In genomic region chr7:68492359-68492690, GRCh38 we compare ENCODE assay signal across 11 cellular contexts.
"Had no signal": no experiment of that assay in that cellular context is flagged by ENCODE, and none has a peak within 500 bp of the region (broad histone marks: within the 10 kb centered on the region; RNA-seq: fewer than 3 reads in every experiment).

No MANE protein-coding gene starts in this region.

- H3K9me3 ChIP-seq: HAP-1 had no signal

- H3K9ac ChIP-seq: GM23248 had no signal

- ATAC-seq: GM23338, HCT116 had no signal

- DNase-seq: GM23248, GOT3, H7, H9, HCEC 1CT, HFFc6 had no signal

- FAIRE-seq: H1, H54 had no signal

- H3K36me3 ChIP-seq: HAP-1 had no signal

- H3K4me1 ChIP-seq: HAP-1 had no signal

- H3K4me3 ChIP-seq: GM23248, GM23338, HAP-1 had no signal

- H3K27ac ChIP-seq: GM23248 had no signal

- H2AFZ ChIP-seq: GM23248, GM23338 had no signal

- H3K4me2 ChIP-seq: GM23338 had no signal
